In the genomic region with DNA sequence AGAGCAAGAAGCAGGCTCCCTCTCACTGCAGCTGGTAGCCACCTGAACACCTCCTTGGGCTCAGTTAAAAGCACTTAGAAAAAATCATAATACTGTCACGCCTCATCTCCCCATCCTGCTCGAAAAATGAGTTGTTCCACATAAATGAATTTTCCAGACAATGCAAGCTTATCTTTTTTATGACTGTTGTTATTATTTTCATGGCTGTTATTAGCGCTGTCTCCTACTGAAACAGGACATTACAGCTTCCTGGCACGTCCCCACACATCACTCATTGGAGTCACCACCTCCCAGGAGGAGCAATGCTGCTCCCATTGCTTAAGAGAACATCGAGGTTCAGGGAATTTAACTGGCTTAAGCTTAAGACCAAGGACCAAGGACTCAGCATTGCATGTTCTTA, we compare ENCODE assay signal across 27 cellular contexts. TPM values are rescaled to one million over a fixed set of nuclear protein-coding genes. Genes with fewer than 3 reads are reported as not detected.
"Had no signal": no experiment of that assay in that cellular context is flagged by ENCODE, and none has a peak within 500 bp of the region (broad histone marks: within the 10 kb centered on the region; RNA-seq: fewer than 3 reads in every experiment).

No MANE protein-coding gene starts in this region.

- H3K9me3 Mint-ChIP-seq: activated CD4-positive, alpha-beta T cell treated with anti-CD3 and anti-CD28 coated beads, Interleukin-2, amount 10 ng/mL, durations not matched to agents 7 days and 5 days; activated CD8-positive, alpha-beta T cell treated with anti-CD3 and anti-CD28 coated beads for 36 hours; activated naive CD4-positive, alpha-beta T cell treated with anti-CD3 and anti-CD28 coated beads, Interleukin-2, amount 10 ng/mL, durations not matched to agents 7 days and 5 days; immature natural killer cell had no signal

- H3K27ac ChIP-seq: sigmoid colon, stomach, suprapubic skin, tibial nerve had no signal

- H3K4me2 ChIP-seq: smooth muscle cell had no signal

- H3K4me1 ChIP-seq: sigmoid colon, stomach, suprapubic skin, tibial nerve had no signal

- H3K27ac Mint-ChIP-seq: activated CD4-positive, alpha-beta T cell treated with anti-CD3 and anti-CD28 coated beads, Interleukin-2, amount 10 ng/mL, durations not matched to agents 7 days and 5 days; activated CD8-positive, alpha-beta memory T cell treated with anti-CD3 and anti-CD28 coated beads, Interleukin-2, amount 10 ng/mL, durations not matched to agents 7 days and 5 days; activated CD8-positive, alpha-beta T cell treated with anti-CD3 and anti-CD28 coated beads for 36 hours; activated naive CD4-positive, alpha-beta T cell treated with anti-CD3 and anti-CD28 coated beads, Interleukin-2, amount 10 ng/mL, durations not matched to agents 7 days and 5 days; immature natural killer cell; naive thymus-derived CD4-positive, alpha-beta T cell; progenitor cell of endocrine pancreas; stimulated activated memory B cell treated with anti-CD40 and anti-IgM and Interleukin-4, amounts not matched to agents 10 μg/mL and 1 μg/mL and 100 μg/mL, for 72 hours had no signal

- H3K9me3 ChIP-seq: sigmoid colon, stomach, suprapubic skin, tibial nerve had no signal

- H3K36me3 ChIP-seq: sigmoid colon, stomach, suprapubic skin, tibial nerve, WERI-Rb-1 had no signal

- H3K4me3 Mint-ChIP-seq: activated CD4-positive, alpha-beta T cell treated with anti-CD3 and anti-CD28 coated beads, Interleukin-2, amount 10 ng/mL, durations not matched to agents 7 days and 5 days; activated CD8-positive, alpha-beta memory T cell treated with anti-CD3 and anti-CD28 coated beads, Interleukin-2, amount 10 ng/mL, durations not matched to agents 7 days and 5 days; activated CD8-positive, alpha-beta T cell treated with anti-CD3 and anti-CD28 coated beads for 36 hours; activated naive CD4-positive, alpha-beta T cell treated with anti-CD3 and anti-CD28 coated beads, Interleukin-2, amount 10 ng/mL, durations not matched to agents 7 days and 5 days; immature natural killer cell; naive thymus-derived CD4-positive, alpha-beta T cell; stimulated activated memory B cell treated with anti-CD40 and anti-IgM and Interleukin-4, amounts not matched to agents 10 μg/mL and 1 μg/mL and 100 μg/mL, for 72 hours had no signal

- ATAC-seq: activated CD8-positive, alpha-beta memory T cell treated with anti-CD3 and anti-CD28 coated beads, Interleukin-2, amount 10 ng/mL, durations not matched to agents 7 days and 5 days; activated CD8-positive, alpha-beta T cell treated with anti-CD3 and anti-CD28 coated beads for 36 hours; left lobe of liver; naive thymus-derived CD4-positive, alpha-beta T cell; stimulated activated memory B cell treated with anti-CD40 and anti-IgM and Interleukin-4, amounts not matched to agents 10 μg/mL and 1 μg/mL and 100 μg/mL, for 72 hours had no signal

- H3K4me3 ChIP-seq: lung, sigmoid colon, smooth muscle cell, stomach, suprapubic skin, tibial nerve had no signal

- H3K4me1 Mint-ChIP-seq: activated CD4-positive, alpha-beta T cell treated with anti-CD3 and anti-CD28 coated beads, Interleukin-2, amount 10 ng/mL, durations not matched to agents 7 days and 5 days; activated CD8-positive, alpha-beta memory T cell treated with anti-CD3 and anti-CD28 coated beads, Interleukin-2, amount 10 ng/mL, durations not matched to agents 7 days and 5 days; activated naive CD4-positive, alpha-beta T cell treated with anti-CD3 and anti-CD28 coated beads, Interleukin-2, amount 10 ng/mL, durations not matched to agents 7 days and 5 days; immature natural killer cell; naive thymus-derived CD4-positive, alpha-beta T cell; stimulated activated memory B cell treated with anti-CD40 and anti-IgM and Interleukin-4, amounts not matched to agents 10 μg/mL and 1 μg/mL and 100 μg/mL, for 72 hours had no signal

- DNase-seq: activated CD4-positive, alpha-beta T cell treated with anti-CD3 and anti-CD28 coated beads, Interleukin-2, amount 10 ng/mL, durations not matched to agents 7 days and 5 days; activated CD4-positive, CD25-positive, alpha-beta regulatory T cell treated with anti-CD3 and anti-CD28 coated beads, Interleukin-2, amount 50 U/mL, for 72 hours; activated CD8-positive, alpha-beta memory T cell treated with anti-CD3 and anti-CD28 coated beads, Interleukin-2, amount 10 ng/mL, durations not matched to agents 7 days and 5 days; activated CD8-positive, alpha-beta T cell treated with anti-CD3 and anti-CD28 coated beads for 36 hours; activated effector memory CD4-positive, alpha-beta T cell treated with anti-CD3 and anti-CD28 coated beads, Interleukin-2, amount 50 U/mL, for 16 hours; activated naive CD4-positive, alpha-beta T cell treated with anti-CD3 and anti-CD28 coated beads, Interleukin-2, amount 10 ng/mL, durations not matched to agents 7 days and 5 days; activated T-cell treated with anti-CD3 and anti-CD28 coated beads for 4 hours; amygdala; cortex of kidney; effector CD4-positive, alpha-beta T cell; erythroblast; foreskin melanocyte; immature natural killer cell; naive thymus-derived CD4-positive, alpha-beta T cell; retina; sigmoid colon; stimulated activated CD4-positive, alpha-beta T cell treated with anti-CD3 and anti-CD28 coated beads, Interleukin-15, amount 100 ng/mL, for 24 hours; stomach; WERI-Rb-1 had no signal

- H3K36me3 Mint-ChIP-seq: activated CD8-positive, alpha-beta memory T cell treated with anti-CD3 and anti-CD28 coated beads, Interleukin-2, amount 10 ng/mL, durations not matched to agents 7 days and 5 days; activated naive CD4-positive, alpha-beta T cell treated with anti-CD3 and anti-CD28 coated beads, Interleukin-2, amount 10 ng/mL, durations not matched to agents 7 days and 5 days; immature natural killer cell; naive thymus-derived CD4-positive, alpha-beta T cell; stimulated activated memory B cell treated with anti-CD40 and anti-IgM and Interleukin-4, amounts not matched to agents 10 μg/mL and 1 μg/mL and 100 μg/mL, for 72 hours had no signal

RNA-seq across cellular contexts. Expression of gene CCDC33, which starts 26.5 kb away (rescaled TPM):
- total RNA-seq: activated CD4-positive, alpha-beta T cell treated with anti-CD3 and anti-CD28 coated beads, Interleukin-2, amount 10 ng/mL, durations not matched to agents 7 days and 5 days; activated CD8-positive, alpha-beta memory T cell treated with anti-CD3 and anti-CD28 coated beads, Interleukin-2, amount 10 ng/mL, durations not matched to agents 7 days and 5 days; left lobe of liver; naive thymus-derived CD4-positive, alpha-beta T cell; osteocyte; sigmoid colon; tibial nerve had no signal
